ENCODE assay signal across 10 cellular contexts in the genomic region with DNA sequence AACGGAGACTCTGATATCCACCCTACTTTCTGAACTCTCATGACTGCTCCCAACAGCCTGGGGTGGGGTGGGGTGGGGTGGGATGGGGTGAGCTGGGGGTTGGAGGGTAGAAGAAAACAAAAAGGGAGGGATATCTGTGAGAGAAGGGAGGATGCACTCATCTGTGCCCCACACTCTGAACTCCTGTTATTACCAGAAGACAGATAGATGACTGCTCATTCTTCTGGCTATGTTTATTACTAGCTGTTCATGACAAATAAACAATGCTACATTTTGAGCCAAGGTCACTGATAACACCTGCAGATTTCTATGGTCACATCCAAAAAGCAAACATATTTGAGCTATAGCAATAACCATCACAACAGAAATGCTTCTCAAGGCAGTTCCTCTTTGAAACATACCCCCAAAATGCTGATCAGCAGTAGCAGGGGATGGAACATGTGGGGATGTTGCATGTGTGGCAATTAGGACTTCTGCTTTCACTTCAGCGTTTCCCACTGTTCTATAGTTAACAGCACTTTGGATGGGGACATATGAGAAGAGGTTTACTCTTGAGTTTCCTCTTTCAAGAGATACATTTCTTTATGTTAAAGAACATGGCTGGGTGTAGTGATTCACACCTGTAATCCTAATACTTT. TPM values are rescaled to one million over a fixed set of nuclear protein-coding genes. Genes with fewer than 3 reads are reported as not detected.
DNase-seq lines count a peak whose midpoint lies in the region; ATAC-seq and TF ChIP-seq lines count a peak whose summit lies in the region.
"Had no signal": no experiment of that assay in that cellular context is flagged by ENCODE, and none has a peak within 500 bp of the region (broad histone marks: within the 10 kb centered on the region; RNA-seq: fewer than 3 reads in every experiment).

No MANE protein-coding gene starts in this region.

- peak overlapping the region; percentile 33 for H3K4me3 Mint-ChIP-seq in CD8-positive, alpha-beta T cell
- H3K4me3 Mint-ChIP-seq in neural crest cell = no peak overlapping the region

- CTCF ChIA-PET in CD8-positive, alpha-beta T cell (lab: Charles Lee) = interaction anchor here (0.9 to 2.0 kb wide), 6 partner anchors 10 to 136 kb away, joined by 3 to 5 read pairs (median 3); no protein-coding TSS in a partner anchor

- H3K4me1 Mint-ChIP-seq in CD8-positive, alpha-beta T cell (ENCODE audit: low read depth) = peaks cover 83% of the 10 kb centered on the region
- H3K4me1 Mint-ChIP-seq in neural crest cell = peaks cover 38% of the 10 kb centered on the region

- H3K27ac ChIP-seq in CD8-positive, alpha-beta T cell (ENCODE audit: low read depth, low read length) = no peak overlapping the region
- H3K27ac ChIP-seq in coronary artery = peak overlapping the region; percentile 60 to 76

- no peaks in the 10 kb centered on the region for H3K27me3 ChIP-seq in CD8-positive, alpha-beta T cell (ENCODE audit: insufficient read depth, low read length)

- no peak for DNase-seq in CD8-positive, alpha-beta T cell
- DNase-seq in NOMO-1 treated with DMSO at 0.1 percent for 48 hours (lab: John Stamatoyannopoulos, UW; ENCODE audit: unreplicated experiment) (peak; percentile 98), coronary artery (ENCODE audit: low spot score) (no peak), neural crest cell (ENCODE audit: low read depth, low spot score) (no peak), NCI-H2171 (lab: John Stamatoyannopoulos, UW) (no peak)
- DNase-seq: NCI-H2227 treated with DMSO at 0.1 percent for 48 hours had no signal

- intact Hi-C loops in CD8-positive, alpha-beta T cell (cut with DNase I, micrococcal nuclease) = no loop called here

- H3K36me3 Mint-ChIP-seq in CD8-positive, alpha-beta T cell = peaks cover 23% of the 10 kb centered on the region
- peaks cover 2% of the 10 kb centered on the region for H3K36me3 Mint-ChIP-seq in neural crest cell (ENCODE audit: low read depth)

- ATAC-seq in CD8-positive, alpha-beta T cell = peak; percentile 16
- no peak for ATAC-seq in GM18868 (IDR thresholded peaks at IDR 0.05; ENCODE audit: unreplicated experiment)
- ATAC-seq in GM21786 (IDR thresholded peaks at IDR 0.05; ENCODE audit: unreplicated experiment) = no peak
- no peak for ATAC-seq in GM18498 (IDR thresholded peaks at IDR 0.05; ENCODE audit: unreplicated experiment)

- no peaks in the 10 kb centered on the region for H3K9me3 Mint-ChIP-seq in CD8-positive, alpha-beta T cell
- no peaks in the 10 kb centered on the region for H3K9me3 Mint-ChIP-seq in neural crest cell

- no peaks in the 10 kb centered on the region for H3K36me3 ChIP-seq in CD8-positive, alpha-beta T cell (ENCODE audit: insufficient read depth, low read length)

- POLR2A ChIA-PET in CD8-positive, alpha-beta T cell (lab: Charles Lee) = interaction anchor here (1.0 to 2.0 kb wide), 6 partner anchors 8 to 87 kb away, joined by 3 to 11 read pairs (median 4); partner anchors contain the start of gene WASF2

- H3K9me3 ChIP-seq in CD8-positive, alpha-beta T cell (ENCODE audit: low read length) = no peaks in the 10 kb centered on the region

- H3K4me1 ChIP-seq in CD8-positive, alpha-beta T cell (ENCODE audit: insufficient read depth, low read length) = peaks cover 83% of the 10 kb centered on the region

- H3K27ac Mint-ChIP-seq in CD8-positive, alpha-beta T cell = peak overlapping the region; percentile 82
- H3K27ac Mint-ChIP-seq in neural crest cell (ENCODE audit: unreplicated experiment) = peak overlapping the region; percentile 59

- peak overlapping the region; percentile 30 for H3K4me3 ChIP-seq in CD8-positive, alpha-beta T cell (ENCODE audit: low read depth, low read length)
- H3K4me3 ChIP-seq in coronary artery = peak overlapping the region; percentile 25

- no peak for TF ChIP-seq CTCF in CD8-positive, alpha-beta T cell (IDR thresholded peaks at IDR 0.05)
- TF ChIP-seq CTCF in coronary artery (IDR thresholded peaks at IDR 0.05) = no peak
- TF ChIP-seq CTCF in neural crest cell (conservative IDR thresholded peaks at IDR 0.05) = no peak

- H3K27me3 Mint-ChIP-seq in CD8-positive, alpha-beta T cell (ENCODE audit: low read depth) = no peaks in the 10 kb centered on the region
- H3K27me3 Mint-ChIP-seq in neural crest cell (ENCODE audit: low read depth) = peaks cover 6% of the 10 kb centered on the region

RNA-seq across cellular contexts. Expression of gene GPR3, which starts 43.3 kb away (rescaled TPM):
- 1 to 10 TPM in 1 of 2 experiments, not detected in 1; 1.1 TPM for total RNA-seq in CD8-positive, alpha-beta T cell
- 6.1 and 7.0 TPM in 2 replicates for total RNA-seq in neural crest cell

RNA-seq across cellular contexts. Expression of gene CD164L2, which starts 52.6 kb away (rescaled TPM):
- total RNA-seq in CD8-positive, alpha-beta T cell = not detected
- not detected in 2 replicates for total RNA-seq in neural crest cell
- total RNA-seq: endothelial cell of umbilical vein had no signal

RNA-seq across cellular contexts. Expression of gene WASF2, which starts 54.3 kb away (rescaled TPM):
- total RNA-seq in CD8-positive, alpha-beta T cell = 10 to 100 TPM; 91.6 to 95.0 TPM
- total RNA-seq in neural crest cell = 81.9 and 83.1 TPM in 2 replicates
